Comparison of ENCODE assay signal across 13 cellular contexts in the genomic region with DNA sequence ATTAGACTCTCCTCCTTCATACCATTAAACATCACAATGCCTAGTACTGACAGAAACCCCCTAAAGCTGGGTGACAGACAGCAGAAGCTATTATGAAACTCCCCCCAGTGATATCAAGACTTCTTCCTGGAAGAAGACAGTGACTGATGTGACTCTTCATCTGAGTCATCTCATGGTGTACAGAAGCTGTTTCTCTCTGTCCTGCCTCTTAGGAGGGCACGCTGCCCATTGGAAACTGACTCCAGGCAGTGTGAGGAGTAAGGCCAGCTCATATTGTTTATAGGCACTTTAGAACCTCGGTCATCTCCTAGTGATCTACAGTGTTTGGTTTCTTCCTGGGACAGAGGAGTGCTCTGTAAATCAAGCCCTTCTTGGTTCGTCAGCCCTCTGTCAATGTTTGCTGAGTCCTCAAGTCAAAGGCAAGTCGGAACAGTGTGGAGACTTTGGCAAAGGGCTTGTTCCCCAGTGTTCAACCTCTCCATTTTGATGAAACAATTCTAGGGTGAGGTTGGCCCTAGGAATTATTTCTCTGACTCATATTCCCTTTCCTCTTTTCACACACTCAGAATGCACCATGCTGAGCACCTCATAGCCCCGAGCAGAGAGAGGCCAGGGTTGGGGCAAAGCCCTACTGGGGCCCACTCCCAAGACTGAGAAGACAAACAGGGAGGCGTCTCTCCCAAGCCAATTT.
DNase-seq lines count a peak whose midpoint lies in the region; FAIRE-seq and TF ChIP-seq lines count a peak whose summit lies in the region.
"Had no signal": no experiment of that assay in that cellular context is flagged by ENCODE, and none has a peak within 500 bp of the region (broad histone marks: within the 10 kb centered on the region; RNA-seq: fewer than 3 reads in every experiment).

No MANE protein-coding gene starts in this region.

- no peaks in the 10 kb centered on the region for H3K4me1 ChIP-seq in testis
- H3K4me1 ChIP-seq: gastroesophageal sphincter had no signal

- no peaks in the 10 kb centered on the region for H3K36me3 ChIP-seq in testis (ENCODE audit: low read depth, missing control alignments)
- H3K36me3 ChIP-seq: gastroesophageal sphincter had no signal

- intact Hi-C loops in testis (cut with DNase I; ENCODE audit: low total_unique reads), result no loop called here

- no peak for DNase-seq in activated naive CD4-positive, alpha-beta T cell (lab: John Stamatoyannopoulos, UW)
- peak; percentile 72 for DNase-seq in RCC 7860 (ENCODE audit: low spot score)
- peak; percentile 99 for DNase-seq in epithelial cell of prostate (ENCODE audit: low read depth, low spot score)
- DNase-seq in stromal cell of bone marrow (ENCODE audit: low read depth), result peak; percentile 64
- no peak for DNase-seq in ACHN
- no peak for DNase-seq in testis
- no peak for DNase-seq in cerebellar cortex (ENCODE audit: low spot score)
- DNase-seq: NCI-H187 treated with DMSO at 0.1 percent for 48 hours, T-helper 17 cell had no signal

- WGBS in testis, 2 donors, result 76 to 84% methylated on average over 6 of the region's 6 CpGs

- H3K4me1 Mint-ChIP-seq in activated naive CD4-positive, alpha-beta T cell treated with anti-CD3 and anti-CD28 coated beads, Interleukin-2, amount 50 U/mL, for 24 hours, result peaks cover 67% of the 10 kb centered on the region
- H3K4me1 Mint-ChIP-seq: CD14-positive monocyte had no signal

- no peak overlapping the region for H3K4me3 Mint-ChIP-seq in activated naive CD4-positive, alpha-beta T cell treated with anti-CD3 and anti-CD28 coated beads, Interleukin-2, amount 50 U/mL, for 24 hours
- H3K4me3 Mint-ChIP-seq: CD14-positive monocyte, T-helper 17 cell had no signal

- H3K36me3 Mint-ChIP-seq in activated naive CD4-positive, alpha-beta T cell treated with anti-CD3 and anti-CD28 coated beads, Interleukin-2, amount 50 U/mL, for 24 hours, result peaks cover 13% of the 10 kb centered on the region
- H3K36me3 Mint-ChIP-seq: CD14-positive monocyte had no signal

- H3K27me3 Mint-ChIP-seq in activated naive CD4-positive, alpha-beta T cell treated with anti-CD3 and anti-CD28 coated beads, Interleukin-2, amount 50 U/mL, for 24 hours, result no peaks in the 10 kb centered on the region

- no peak for TF ChIP-seq POLR2A in testis (IDR thresholded peaks at IDR 0.05)

- H3K9me3 ChIP-seq in testis, result no peaks in the 10 kb centered on the region
- H3K9me3 ChIP-seq: gastroesophageal sphincter had no signal

- no peak overlapping the region for H3K4me3 ChIP-seq in testis
- H3K4me3 ChIP-seq: gastroesophageal sphincter had no signal

- peak overlapping the region; percentile 71 for H3K27ac Mint-ChIP-seq in activated naive CD4-positive, alpha-beta T cell treated with anti-CD3 and anti-CD28 coated beads, Interleukin-2, amount 50 U/mL, for 24 hours
- H3K27ac Mint-ChIP-seq: T-helper 17 cell had no signal

- no peaks in the 10 kb centered on the region for H3K9me3 Mint-ChIP-seq in activated naive CD4-positive, alpha-beta T cell treated with anti-CD3 and anti-CD28 coated beads, Interleukin-2, amount 50 U/mL, for 24 hours

- in situ Hi-C loops in ACHN (cut with HindIII; ENCODE audit: low pct_ligation_motif_present, low pct_unique_long_range_greater_than_20kb, low sequenced_read_pairs), result no loop called here

- peak; percentile 28 for FAIRE-seq in RCC 7860 (lab: Jason Lieb, UNC)
- FAIRE-seq: H1 had no signal

- no peak for TF ChIP-seq CTCF in testis (IDR thresholded peaks at IDR 0.05)

- no peaks in the 10 kb centered on the region for H3K27me3 ChIP-seq in testis
- H3K27me3 ChIP-seq: gastroesophageal sphincter had no signal

- H3K27ac ChIP-seq in epithelial cell of prostate, result peak overlapping the region; percentile 99
- H3K27ac ChIP-seq in testis, result no peak overlapping the region
- H3K27ac ChIP-seq: gastroesophageal sphincter had no signal

Comparison
In these comparisons a context has a peak if more than half of its experiments do, and no peak if none do; other contexts are left out.
1. DNase-seq: peak in RCC 7860 (single experiment), epithelial cell of prostate (single experiment) and stromal cell of bone marrow (single experiment); none in activated naive CD4-positive, alpha-beta T cell (0 of 4), ACHN (single experiment), testis (single experiment) and cerebellar cortex (single experiment).